In the genomic region with DNA sequence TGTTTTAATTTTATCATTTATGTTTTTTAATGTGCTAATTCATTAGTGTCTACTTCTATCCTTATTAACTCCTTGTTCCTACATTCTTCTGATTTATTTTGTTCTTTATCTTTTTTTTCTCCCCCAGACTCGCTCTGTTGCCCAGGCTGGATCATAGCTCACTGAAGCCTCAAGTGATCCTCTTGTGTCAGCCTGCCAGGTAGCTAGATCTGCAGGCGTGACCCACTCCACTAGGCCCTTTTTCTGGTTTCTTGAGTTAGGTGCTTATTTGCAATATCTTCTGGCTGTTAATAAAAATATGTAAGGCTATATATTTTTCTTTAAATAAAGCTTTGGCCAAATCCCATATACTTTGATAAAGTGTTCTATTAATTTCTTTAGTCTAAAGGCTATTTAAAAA, we compare ENCODE assay signal across 26 cellular contexts. TPM values are rescaled to one million over a fixed set of nuclear protein-coding genes. Genes with fewer than 3 reads are reported as not detected.
DNase-seq lines count a peak whose midpoint lies in the region; ATAC-seq and TF ChIP-seq lines count a peak whose summit lies in the region.
"Had no signal": no experiment of that assay in that cellular context is flagged by ENCODE, and none has a peak within 500 bp of the region (broad histone marks: within the 10 kb centered on the region; RNA-seq: fewer than 3 reads in every experiment).

No MANE protein-coding gene starts in this region.

- H3K4me2 ChIP-seq in Loucy (ENCODE audit: low read depth, low read length, poor library complexity, severe bottlenecking), result peak overlapping the region; percentile 80
- H3K4me2 ChIP-seq: hepatocyte had no signal

- peak overlapping the region; percentile 100 for H3K4me3 Mint-ChIP-seq in activated T-cell treated with anti-CD3 and anti-CD28 coated beads, Interleukin-2, amount 50 U/mL, for 24 hours
- H3K4me3 Mint-ChIP-seq in endothelial cell (ENCODE audit: unreplicated experiment) (peak overlapping the region; percentile 53), progenitor cell of endocrine pancreas (ENCODE audit: low read depth) (no peak overlapping the region)
- H3K4me3 Mint-ChIP-seq: dendritic cell treated with granulocyte-macrophage colony-stimulating factor and Interleukin-4, amounts not matched to agents 40 ng/mL and 50 ng/mL, for 4 days had no signal

- DNase-seq in activated T-cell treated with anti-CD3 and anti-CD28 coated beads, Interleukin-2, amount 50 U/mL, for 24 hours, result no peak
- DNase-seq in activated T-cell treated with anti-CD3 and anti-CD28 coated beads for 4 hours (no peak), endothelial cell (ENCODE audit: low spot score) (no peak), progenitor cell of endocrine pancreas (ENCODE audit: low spot score, unreplicated experiment) (no peak), cerebellar cortex (ENCODE audit: low spot score) (no peak), G401 (ENCODE audit: low spot score) (no peak)
- DNase-seq: activated CD4-positive, alpha-beta T cell treated with anti-CD3 and anti-CD28 coated beads for 36 hours; activated CD8-positive, alpha-beta memory T cell treated with anti-CD3 and anti-CD28 coated beads for 24 hours; aorta; BE2C; EL; gastrocnemius medialis; KBM-7; mammary epithelial cell; NCI-H1417; NCI-H2081 treated with DMSO at 0.1 percent for 48 hours; right cardiac atrium; stimulated activated CD4-positive, alpha-beta T cell treated with anti-CD3 and anti-CD28 coated beads, Interleukin-2, amount 100 ng/mL, for 48 hours; upper lobe of left lung had no signal

- H3K4me1 ChIP-seq in Loucy (ENCODE audit: insufficient read depth, low read length, poor library complexity, severe bottlenecking), result peaks cover 14% of the 10 kb centered on the region
- H3K4me1 ChIP-seq: BE2C, parathyroid adenoma had no signal

- peaks cover 3% of the 10 kb centered on the region for H3K9me3 Mint-ChIP-seq in activated T-cell treated with anti-CD3 and anti-CD28 coated beads, Interleukin-2, amount 50 U/mL, for 24 hours
- H3K9me3 Mint-ChIP-seq in endothelial cell (ENCODE audit: unreplicated experiment) (peaks cover 4% of the 10 kb centered on the region), progenitor cell of endocrine pancreas (ENCODE audit: low read depth) (peaks cover 2% of the 10 kb centered on the region)
- H3K9me3 Mint-ChIP-seq: activated naive CD4-positive, alpha-beta T cell treated with anti-CD3 and anti-CD28 coated beads, Interleukin-2, amount 50 U/mL, for 24 hours had no signal

- no peaks in the 10 kb centered on the region for H3K9me3 ChIP-seq in Loucy (ENCODE audit: insufficient read depth, low read depth, low read length)
- H3K9me3 ChIP-seq: BE2C, gastrocnemius medialis, upper lobe of left lung had no signal

- H3K4me3 ChIP-seq in Loucy (ENCODE audit: low read length, poor library complexity, severe bottlenecking), result peak overlapping the region; percentile 21
- H3K4me3 ChIP-seq: gastrocnemius medialis, hepatocyte, upper lobe of left lung had no signal

- H3K9me2 ChIP-seq in Loucy (replicated peaks; ENCODE audit: low read depth, low read length), result no peaks in the 10 kb centered on the region

- in situ Hi-C loops in G401 (cut with HindIII; ENCODE audit: low sequenced_read_pairs), result no loop called here

- H3K9ac ChIP-seq in Loucy (ENCODE audit: low read depth, low read length, poor library complexity, severe bottlenecking), result no peak overlapping the region
- H3K9ac ChIP-seq: parathyroid adenoma had no signal

- no peaks in the 10 kb centered on the region for H3K27me3 Mint-ChIP-seq in activated T-cell treated with anti-CD3 and anti-CD28 coated beads, Interleukin-2, amount 50 U/mL, for 24 hours
- H3K27me3 Mint-ChIP-seq in endothelial cell (ENCODE audit: unreplicated experiment) (peaks cover 10% of the 10 kb centered on the region), progenitor cell of endocrine pancreas (no peaks in the 10 kb centered on the region)
- H3K27me3 Mint-ChIP-seq: activated CD4-positive, alpha-beta T cell treated with anti-CD3 and anti-CD28 coated beads for 36 hours; activated naive CD4-positive, alpha-beta T cell treated with anti-CD3 and anti-CD28 coated beads, Interleukin-2, amount 50 U/mL, for 24 hours; dendritic cell treated with granulocyte-macrophage colony-stimulating factor and Interleukin-4, amounts not matched to agents 40 ng/mL and 50 ng/mL, for 4 days had no signal

- H3K36me3 Mint-ChIP-seq in activated T-cell treated with anti-CD3 and anti-CD28 coated beads, Interleukin-2, amount 50 U/mL, for 24 hours (ENCODE audit: low read depth), result peaks cover 70% of the 10 kb centered on the region
- peaks cover 10% of the 10 kb centered on the region for H3K36me3 Mint-ChIP-seq in endothelial cell (ENCODE audit: low read depth, unreplicated experiment)
- H3K36me3 Mint-ChIP-seq in progenitor cell of endocrine pancreas (ENCODE audit: insufficient read depth), result peaks cover 7% of the 10 kb centered on the region

- H3K27ac Mint-ChIP-seq in activated T-cell treated with anti-CD3 and anti-CD28 coated beads, Interleukin-2, amount 50 U/mL, for 24 hours, result peak overlapping the region; percentile 55
- no peak overlapping the region for H3K27ac Mint-ChIP-seq in endothelial cell (ENCODE audit: unreplicated experiment)
- peak overlapping the region; percentile 12 for H3K27ac Mint-ChIP-seq in progenitor cell of endocrine pancreas

- H2AFZ ChIP-seq in Loucy (ENCODE audit: low read length), result no peak overlapping the region
- H2AFZ ChIP-seq: hepatocyte, parathyroid adenoma had no signal

- ATAC-seq in HG02840 (IDR thresholded peaks at IDR 0.05; ENCODE audit: low FRiP score, unreplicated experiment), result no peak
- ATAC-seq: activated CD4-positive, alpha-beta T cell treated with anti-CD3 and anti-CD28 coated beads for 36 hours; gastrocnemius medialis; HCT116; right cardiac atrium had no signal

- H4K20me1 ChIP-seq in Loucy (ENCODE audit: insufficient read depth, low read length, poor library complexity, severe bottlenecking), result peaks cover 5% of the 10 kb centered on the region

- peaks cover 9% of the 10 kb centered on the region; the same call in 1 of the 2 replicates for H3K36me3 ChIP-seq in Loucy (ENCODE audit: insufficient read depth, low read length)

- peaks cover 3% of the 10 kb centered on the region; the same call in 1 of the 2 replicates for H3F3A ChIP-seq in Loucy (ENCODE audit: low read depth)

- H3K79me2 ChIP-seq in Loucy (ENCODE audit: insufficient read depth, low read length), result peaks cover 64% of the 10 kb centered on the region

- TF ChIP-seq CTCF in Loucy (conservative IDR thresholded peaks at IDR 0.05; ENCODE audit: low read length) (no peak), endothelial cell (IDR thresholded peaks at IDR 0.05; ENCODE audit: unreplicated experiment) (no peak), progenitor cell of endocrine pancreas (IDR thresholded peaks at IDR 0.05; ENCODE audit: unreplicated experiment) (no peak)

- H3K27me3 ChIP-seq in Loucy (ENCODE audit: insufficient read depth, low read length, poor library complexity, severe bottlenecking), result no peaks in the 10 kb centered on the region
- H3K27me3 ChIP-seq: BE2C, gastrocnemius medialis, hepatocyte, upper lobe of left lung had no signal

- H3K4me1 Mint-ChIP-seq in activated T-cell treated with anti-CD3 and anti-CD28 coated beads, Interleukin-2, amount 50 U/mL, for 24 hours (ENCODE audit: low read depth), result peaks cover 41% of the 10 kb centered on the region
- H3K4me1 Mint-ChIP-seq in endothelial cell (ENCODE audit: unreplicated experiment), result peaks cover 15% of the 10 kb centered on the region
- H3K4me1 Mint-ChIP-seq in progenitor cell of endocrine pancreas (ENCODE audit: low read depth), result peaks cover 12% of the 10 kb centered on the region

RNA-seq across cellular contexts. Expression of gene TAF11, which starts 2.8 kb away (rescaled TPM):
- total RNA-seq in endothelial cell (ENCODE audit: unreplicated experiment), result 45.9 TPM
- total RNA-seq in progenitor cell of endocrine pancreas, result 37.4 and 41.6 TPM in 2 replicates
- 69.3 and 79.8 TPM in 2 replicates for total RNA-seq in G401 (2014; rRNA removed; shearing (Covaris generic))

RNA-seq across cellular contexts. Expression of gene ANKS1A, which starts 4.1 kb away (rescaled TPM):
- 20.1 TPM for total RNA-seq in endothelial cell (ENCODE audit: unreplicated experiment)
- total RNA-seq in progenitor cell of endocrine pancreas, result 36.4 and 39.3 TPM in 2 replicates
- total RNA-seq in G401 (2014; rRNA removed; shearing (Covaris generic)), result 12.3 and 14.2 TPM in 2 replicates
